In genomic region chr18:58128286-58129018, GRCh38 we compare ENCODE assay signal across 15 cellular contexts.
DNase-seq lines count a peak whose midpoint lies in the region; ATAC-seq and TF ChIP-seq lines count a peak whose summit lies in the region.
"Had no signal": no experiment of that assay in that cellular context is flagged by ENCODE, and none has a peak within 500 bp of the region (broad histone marks: within the 10 kb centered on the region; RNA-seq: fewer than 3 reads in every experiment).

No MANE protein-coding gene starts in this region.

- H3K4me3 ChIP-seq in body of pancreas (no peak overlapping the region), right lobe of liver (no peak overlapping the region), smooth muscle cell (peak overlapping the region; percentile 4), testis (no peak overlapping the region)
- H3K4me3 ChIP-seq: right atrium auricular region had no signal

- peaks cover 22% of the 10 kb centered on the region for H3K4me1 ChIP-seq in body of pancreas
- peaks cover 0 to 13% (median 5%) of the 10 kb centered on the region in 4 donors for H3K4me1 ChIP-seq in right lobe of liver
- H3K4me1 ChIP-seq in smooth muscle cell (ENCODE audit: low read depth), result no peaks in the 10 kb centered on the region
- H3K4me1 ChIP-seq in testis, result no peaks in the 10 kb centered on the region
- H3K4me1 ChIP-seq: right atrium auricular region had no signal

- TF ChIP-seq CTCF in body of pancreas (IDR thresholded peaks at IDR 0.05), result peak in 3 of 7 experiments; percentile 17 to 43 (median 32)
- TF ChIP-seq CTCF in right lobe of liver (IDR thresholded peaks at IDR 0.05), result peak in 2 of 4 donors; percentile 18 to 22
- TF ChIP-seq CTCF in smooth muscle cell (IDR thresholded peaks at IDR 0.05; ENCODE audit: borderline replicate concordance, insufficient read depth, poor library complexity, severe bottlenecking), result no peak
- TF ChIP-seq CTCF in GM13976 (IDR thresholded peaks at IDR 0.05; ENCODE audit: borderline replicate concordance, control extremely low read depth, extremely low read depth, insufficient read depth, missing control alignments), result no peak
- no peak for TF ChIP-seq CTCF in testis (IDR thresholded peaks at IDR 0.05)

- intact Hi-C loops in body of pancreas (cut with DNase I) (loop anchor here (10.0 kb wide), 1 partner anchor 254 kb away; no protein-coding TSS in a partner anchor), right lobe of liver (cut with DNase I) (loop anchor here (10.0 kb wide), 3 partner anchors 84 to 244 kb away; partner anchors contain the start of gene NEDD4L (in 1 of the 2)), testis (cut with DNase I; ENCODE audit: low total_unique reads) (loop anchor here (10.0 kb wide), 1 partner anchor 244 kb away; no protein-coding TSS in a partner anchor)

- ATAC-seq in body of pancreas (peak; percentile 89), right lobe of liver (peak; percentile 96 to 99 (median 96))
- ATAC-seq: left ventricle myocardium superior; naive thymus-derived CD8-positive, alpha-beta T cell had no signal

- H3K27ac ChIP-seq in body of pancreas, result peak overlapping the region in 3 of 4 donors; percentile 53 to 69 (median 59)
- peak overlapping the region; percentile 12 to 60 (median 28) for H3K27ac ChIP-seq in right lobe of liver
- no peak overlapping the region for H3K27ac ChIP-seq in smooth muscle cell (ENCODE audit: low read depth)
- no peak overlapping the region for H3K27ac ChIP-seq in testis
- H3K27ac ChIP-seq: right atrium auricular region had no signal

- H3K9me3 ChIP-seq in body of pancreas, result no peaks in the 10 kb centered on the region
- H3K9me3 ChIP-seq in right lobe of liver, result no peaks in the 10 kb centered on the region
- H3K9me3 ChIP-seq in smooth muscle cell (replicated peaks; ENCODE audit: low read depth), result no peaks in the 10 kb centered on the region
- H3K9me3 ChIP-seq in testis, result no peaks in the 10 kb centered on the region
- H3K9me3 ChIP-seq: right atrium auricular region had no signal

- TF ChIP-seq POLR2A in body of pancreas (IDR thresholded peaks at IDR 0.05), result no peak
- TF ChIP-seq POLR2A in right lobe of liver (IDR thresholded peaks at IDR 0.05), result no peak
- TF ChIP-seq POLR2A in testis (IDR thresholded peaks at IDR 0.05), result no peak

- H4K20me1 ChIP-seq in smooth muscle cell (ENCODE audit: low read depth), result no peaks in the 10 kb centered on the region

- H3K36me3 ChIP-seq in body of pancreas (replicated peaks in 1 of 2; ENCODE audit: insufficient read depth in 1 of 2, low read depth in 2 of 2) (no peaks in the 10 kb centered on the region), right lobe of liver (no peaks in the 10 kb centered on the region), smooth muscle cell (ENCODE audit: low read depth) (no peaks in the 10 kb centered on the region), testis (ENCODE audit: low read depth, missing control alignments) (no peaks in the 10 kb centered on the region)
- H3K36me3 ChIP-seq: right atrium auricular region had no signal

- no peaks in the 10 kb centered on the region for H3K27me3 ChIP-seq in body of pancreas
- H3K27me3 ChIP-seq in right lobe of liver, result no peaks in the 10 kb centered on the region
- H3K27me3 ChIP-seq in smooth muscle cell (ENCODE audit: low read depth), result no peaks in the 10 kb centered on the region
- H3K27me3 ChIP-seq in testis, result no peaks in the 10 kb centered on the region
- H3K27me3 ChIP-seq: right atrium auricular region had no signal

- H3K9ac ChIP-seq in smooth muscle cell (ENCODE audit: low read depth), result no peak overlapping the region

- in situ Hi-C loops in GM13976 (cut with MboI; ENCODE audit: low sequenced_read_pairs, unreplicated experiment), result loop anchor here (10.0 kb wide), 2 partner anchors 84 to 234 kb away; partner anchors contain the start of gene NEDD4L

- no peaks in the 10 kb centered on the region for H3F3A ChIP-seq in smooth muscle cell (ENCODE audit: low read depth)

- no peaks in the 10 kb centered on the region for H3K79me2 ChIP-seq in smooth muscle cell (ENCODE audit: low read depth)

- DNase-seq in HT-29 (ENCODE audit: low spot score) (peak; percentile 18), body of pancreas (peak; percentile 36 to 68 (median 54)), right lobe of liver (peak in 1 of 3 donors; percentile 55), smooth muscle cell (lab: John Stamatoyannopoulos, UW; ENCODE audit: unreplicated experiment) (no peak), GM13976 (ENCODE audit: low spot score) (no peak), testis (no peak)
- no peak for DNase-seq in activated CD8-positive, alpha-beta memory T cell treated with anti-CD3 and anti-CD28 coated beads, Interleukin-2, amount 50 U/mL, for 48 hours
- DNase-seq: central memory CD4-positive, alpha-beta T cell; effector memory CD4-positive, alpha-beta T cell; hippocampal formation; left ventricle myocardium superior; naive thymus-derived CD8-positive, alpha-beta T cell; stimulated activated CD4-positive, alpha-beta T cell treated with anti-CD3 and anti-CD28 coated beads, Interleukin-2, amount 100 ng/mL, for 24 hours; SW 1271 had no signal

- no peak overlapping the region for H2AFZ ChIP-seq in smooth muscle cell (ENCODE audit: low read depth)

- H3K4me2 ChIP-seq in smooth muscle cell, result no peak overlapping the region

- 55% methylated on average over 16 of the region's 16 CpGs for WGBS in body of pancreas, 2 donors
- WGBS in right lobe of liver (ENCODE audit: insufficient coverage, low coverage, low lambda C conversion rate, missing lambda C conversion rate), result 47% methylated on average over 16 of the region's 16 CpGs
- WGBS in smooth muscle cell (ENCODE audit: low lambda C conversion rate), result 78% methylated on average over 16 of the region's 16 CpGs
- 94 to 98% methylated on average over 16 of the region's 16 CpGs for WGBS in testis, 2 donors

Comparison
In these comparisons a context has a peak if more than half of its experiments do, and no peak if none do; other contexts are left out.
1. DNase-seq: peak in HT-29 (single experiment) and body of pancreas (4 of 4); none in smooth muscle cell (single experiment), activated CD8-positive, alpha-beta memory T cell treated with anti-CD3 and anti-CD28 coated beads, Interleukin-2, amount 50 U/mL, for 48 hours (single experiment), GM13976 (single experiment) and testis (single experiment).
2. H3K27ac ChIP-seq: peak in body of pancreas (3 of 4) and right lobe of liver (3 of 3); none in smooth muscle cell (single experiment) and testis (0 of 2).